Comparison of ENCODE assay signal across 3 cellular contexts in genomic region chr13:110536006-110536693, GRCh38.
TF ChIP-seq lines count a peak whose summit lies in the region.

No MANE protein-coding gene starts in this region.

TF ChIP-seq in liver, 16 proteins besides CTCF, POLR2A, EP300 and RAD21 (continued from another document):
- TF ChIP-seq, protein P1, sequence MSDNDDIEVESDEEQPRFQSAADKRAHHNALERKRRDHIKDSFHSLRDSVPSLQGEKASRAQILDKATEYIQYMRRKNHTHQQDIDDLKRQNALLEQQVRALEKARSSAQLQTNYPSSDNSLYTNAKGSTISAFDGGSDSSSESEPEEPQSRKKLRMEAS (IDR thresholded peaks at IDR 0.05) = peak; percentile 57
- TF ChIP-seq ATF3 (IDR thresholded peaks at IDR 0.05) (no peak), YY1 (IDR thresholded peaks at IDR 0.05) (peak; percentile 17), SP1 (IDR thresholded peaks at IDR 0.05) (peak; percentile 59), NR2F2 (IDR thresholded peaks at IDR 0.05) (peak; percentile 71)

TF ChIP-seq in HepG2, 621 proteins besides CTCF, POLR2A, EP300 and RAD21 (continued from another document):
- no peak for TF ChIP-seq ATF5 (CRISPR knock-in tag; IDR thresholded peaks at IDR 0.05; ENCODE audit: low read depth)
- TF ChIP-seq SKIL (CRISPR knock-in tag; IDR thresholded peaks at IDR 0.05; ENCODE audit: borderline replicate concordance) = no peak
- TF ChIP-seq, protein P2, sequence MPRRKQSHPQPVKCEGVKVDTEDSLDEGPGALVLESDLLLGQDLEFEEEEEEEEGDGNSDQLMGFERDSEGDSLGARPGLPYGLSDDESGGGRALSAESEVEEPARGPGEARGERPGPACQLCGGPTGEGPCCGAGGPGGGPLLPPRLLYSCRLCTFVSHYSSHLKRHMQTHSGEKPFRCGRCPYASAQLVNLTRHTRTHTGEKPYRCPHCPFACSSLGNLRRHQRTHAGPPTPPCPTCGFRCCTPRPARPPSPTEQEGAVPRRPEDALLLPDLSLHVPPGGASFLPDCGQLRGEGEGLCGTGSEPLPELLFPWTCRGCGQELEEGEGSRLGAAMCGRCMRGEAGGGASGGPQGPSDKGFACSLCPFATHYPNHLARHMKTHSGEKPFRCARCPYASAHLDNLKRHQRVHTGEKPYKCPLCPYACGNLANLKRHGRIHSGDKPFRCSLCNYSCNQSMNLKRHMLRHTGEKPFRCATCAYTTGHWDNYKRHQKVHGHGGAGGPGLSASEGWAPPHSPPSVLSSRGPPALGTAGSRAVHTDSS (CRISPR knock-in tag; conservative IDR thresholded peaks at IDR 0.05) = no peak
- TF ChIP-seq ZNF777 (CRISPR knock-in tag; IDR thresholded peaks at IDR 0.05) = no peak

TF ChIP-seq in WTC11, 78 proteins besides CTCF, POLR2A, EP300 and RAD21 (continued from another document):
- no peak for TF ChIP-seq CBFB (CRISPR knock-in tag; IDR thresholded peaks at IDR 0.05; ENCODE audit: low read depth)
- no peak for TF ChIP-seq NR3C1 (CRISPR knock-in tag; conservative IDR thresholded peaks at IDR 0.05; ENCODE audit: low read depth)
- no peak for TF ChIP-seq HMGA2 (CRISPR knock-in tag; IDR thresholded peaks at IDR 0.05)
- no peak for TF ChIP-seq ZNF416 (CRISPR knock-in tag; IDR thresholded peaks at IDR 0.05)
- no peak for TF ChIP-seq USF2 (CRISPR knock-in tag; IDR thresholded peaks at IDR 0.05)
- TF ChIP-seq, protein P3, sequence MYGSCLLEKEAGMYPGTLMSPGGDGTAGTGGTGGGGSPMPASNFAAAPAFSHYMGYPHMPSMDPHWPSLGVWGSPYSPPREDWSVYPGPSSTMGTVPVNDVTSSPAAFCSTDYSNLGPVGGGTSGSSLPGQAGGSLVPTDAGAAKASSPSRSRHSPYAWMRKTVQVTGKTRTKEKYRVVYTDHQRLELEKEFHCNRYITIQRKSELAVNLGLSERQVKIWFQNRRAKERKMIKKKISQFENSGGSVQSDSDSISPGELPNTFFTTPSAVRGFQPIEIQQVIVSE (CRISPR knock-in tag; IDR thresholded peaks at IDR 0.05; ENCODE audit: borderline replicate concordance) = no peak
- no peak for TF ChIP-seq ZBTB21 (CRISPR knock-in tag; IDR thresholded peaks at IDR 0.05; ENCODE audit: borderline replicate concordance)
- TF ChIP-seq NR1H2 (CRISPR knock-in tag; IDR thresholded peaks at IDR 0.05) = no peak
- TF ChIP-seq ESRRA (CRISPR knock-in tag; IDR thresholded peaks at IDR 0.05; ENCODE audit: borderline replicate concordance) = no peak
- no peak for TF ChIP-seq GTF2I (CRISPR knock-in tag; conservative IDR thresholded peaks at IDR 0.05)
- TF ChIP-seq, protein P4, sequence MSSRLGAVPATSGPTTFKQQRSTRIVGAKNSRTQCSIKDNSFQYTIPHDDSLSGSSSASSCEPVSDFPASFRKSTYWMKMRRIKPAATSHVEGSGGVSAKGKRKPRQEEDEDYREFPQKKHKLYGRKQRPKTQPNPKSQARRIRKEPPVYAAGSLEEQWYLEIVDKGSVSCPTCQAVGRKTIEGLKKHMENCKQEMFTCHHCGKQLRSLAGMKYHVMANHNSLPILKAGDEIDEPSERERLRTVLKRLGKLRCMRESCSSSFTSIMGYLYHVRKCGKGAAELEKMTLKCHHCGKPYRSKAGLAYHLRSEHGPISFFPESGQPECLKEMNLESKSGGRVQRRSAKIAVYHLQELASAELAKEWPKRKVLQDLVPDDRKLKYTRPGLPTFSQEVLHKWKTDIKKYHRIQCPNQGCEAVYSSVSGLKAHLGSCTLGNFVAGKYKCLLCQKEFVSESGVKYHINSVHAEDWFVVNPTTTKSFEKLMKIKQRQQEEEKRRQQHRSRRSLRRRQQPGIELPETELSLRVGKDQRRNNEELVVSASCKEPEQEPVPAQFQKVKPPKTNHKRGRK (CRISPR knock-in tag; IDR thresholded peaks at IDR 0.05; ENCODE audit: borderline replicate concordance) = no peak
- no peak for TF ChIP-seq ETV6 (CRISPR knock-in tag; IDR thresholded peaks at IDR 0.05)
- TF ChIP-seq KAT7 (CRISPR knock-in tag; IDR thresholded peaks at IDR 0.05; ENCODE audit: borderline replicate concordance) = no peak
